ENCODE assay signal across 18 cellular contexts in the genomic region with DNA sequence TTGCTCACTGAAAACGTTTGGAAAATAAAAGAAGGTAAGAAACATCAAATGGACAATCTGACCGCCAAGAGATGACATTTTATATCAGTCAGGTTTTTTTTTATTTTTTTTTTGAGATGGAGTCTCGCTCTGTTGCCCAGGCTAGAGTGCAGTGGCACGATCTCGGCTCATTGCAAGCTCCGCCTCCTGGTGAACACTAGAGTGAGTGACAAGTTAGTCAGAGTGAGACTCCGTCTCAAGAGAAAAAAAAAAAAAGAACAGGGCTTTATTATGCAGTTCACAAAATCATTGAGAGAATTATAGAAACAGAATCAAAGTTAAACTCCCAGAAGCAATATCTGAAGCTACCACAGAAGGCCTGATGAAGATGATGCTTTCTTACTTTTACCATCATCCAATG.
"Had no signal": no experiment of that assay in that cellular context is flagged by ENCODE, and none has a peak within 500 bp of the region (broad histone marks: within the 10 kb centered on the region; RNA-seq: fewer than 3 reads in every experiment).

No MANE protein-coding gene starts in this region.

- H3K9me3 ChIP-seq: suprapubic skin, vagina had no signal

- H3K4me1 ChIP-seq: foreskin keratinocyte, neural progenitor cell, suprapubic skin, vagina had no signal

- DNase-seq: activated CD4-positive, alpha-beta T cell treated with anti-CD3 and anti-CD28 coated beads, Interleukin-2, amount 10 ng/mL, durations not matched to agents 7 days and 5 days; activated CD8-positive, alpha-beta T cell treated with anti-CD3 and anti-CD28 coated beads, Interleukin-2, amount 10 ng/mL, durations not matched to agents 7 days and 5 days; activated naive CD4-positive, alpha-beta T cell treated with Interleukin-2 at 50 U/mL for 16 hours; activated naive CD8-positive, alpha-beta T cell treated with anti-CD3 and anti-CD28 coated beads, Interleukin-2, amount 10 ng/mL, durations not matched to agents 7 days and 5 days; activated T-cell treated with anti-CD3 and anti-CD28 coated beads, Interleukin-2, amount 50 U/mL, for 24 hours; amygdala; dorsolateral prefrontal cortex; endodermal cell; foreskin keratinocyte; stimulated activated CD4-positive, alpha-beta T cell treated with anti-CD3 and anti-CD28 coated beads, Interleukin-12 subunit alpha, Interleukin-12 subunit beta, amount 100 ng/mL, for 4 hours; stimulated activated CD4-positive, alpha-beta T cell treated with anti-CD3 and anti-CD28 coated beads, Interleukin-1b, Interleukin-23, amount 100 ng/mL, for 48 hours; stimulated activated naive CD8-positive, alpha-beta T cell treated with anti-CD3 and anti-CD28 coated beads, Interleukin-15, Interleukin-2, amounts not matched to agents 100 U/mL and 50 U/mL, for 24 hours had no signal

- ATAC-seq: activated CD8-positive, alpha-beta T cell treated with anti-CD3 and anti-CD28 coated beads, Interleukin-2, amount 10 ng/mL, durations not matched to agents 7 days and 5 days; foreskin keratinocyte; stimulated activated naive CD8-positive, alpha-beta T cell treated with anti-CD3 and anti-CD28 coated beads, Interleukin-15, Interleukin-2, amounts not matched to agents 100 U/mL and 50 U/mL, for 24 hours had no signal

- H3K4me3 ChIP-seq: cardiac muscle cell, dorsolateral prefrontal cortex, hepatocyte, neural progenitor cell, suprapubic skin, vagina had no signal

- H3K27ac ChIP-seq: cardiac muscle cell, dorsolateral prefrontal cortex, epithelial cell of prostate, foreskin keratinocyte, hepatocyte, neural progenitor cell, suprapubic skin, vagina had no signal

- H3K36me3 ChIP-seq: cardiac muscle cell, neural progenitor cell, suprapubic skin, vagina had no signal

- H3K27me3 ChIP-seq: cardiac muscle cell, dorsolateral prefrontal cortex, foreskin keratinocyte, hepatocyte, neural progenitor cell, suprapubic skin, vagina had no signal

- H3K9ac ChIP-seq: neural progenitor cell had no signal
